In genomic region chr10:33152146-33152545, GRCh38 we compare ENCODE assay signal across 17 cellular contexts.
"Had no signal": no experiment of that assay in that cellular context is flagged by ENCODE, and none has a peak within 500 bp of the region (broad histone marks: within the 10 kb centered on the region; RNA-seq: fewer than 3 reads in every experiment).

No MANE protein-coding gene starts in this region.

- ATAC-seq: activated CD4-positive, CD25-positive, alpha-beta regulatory T cell treated with anti-CD3 and anti-CD28 coated beads, Interleukin-2, amount 50 U/mL, for 24 hours; activated T-cell treated with anti-CD3 and anti-CD28 coated beads, Interleukin-2, amount 50 U/mL, for 72 hours; gastrocnemius medialis; natural killer cell had no signal

- DNase-seq: activated CD4-positive, alpha-beta T cell treated with anti-CD3 and anti-CD28 coated beads, Interleukin-2, amount 50 U/mL, for 4 hours; activated T-cell treated with anti-CD3 and anti-CD28 coated beads, Interleukin-2, amount 50 U/mL, for 72 hours; colonic mucosa; effector CD4-positive, alpha-beta T cell; gastrocnemius medialis; hippocampal formation; kidney glomerular epithelial cell; natural killer cell; sigmoid colon; stimulated activated CD4-positive, alpha-beta T cell treated with anti-CD3 and anti-CD28 coated beads, Interleukin-2, amount 100 ng/mL, for 24 hours; stimulated activated naive CD4-positive, alpha-beta T cell; substantia nigra; trophoblast cell had no signal

- H3K4me1 ChIP-seq: colonic mucosa, gastrocnemius medialis, sigmoid colon had no signal

- H3K27me3 ChIP-seq: cardiac muscle cell, colonic mucosa, sigmoid colon had no signal

- H3K36me3 ChIP-seq: cardiac muscle cell, colonic mucosa, gastrocnemius medialis, prostate gland, sigmoid colon had no signal

- H3K27ac ChIP-seq: cardiac muscle cell, colonic mucosa, gastrocnemius medialis, prostate gland, sigmoid colon had no signal

- H3K4me3 ChIP-seq: cardiac muscle cell, colonic mucosa, gastrocnemius medialis, lung, prostate gland, sigmoid colon had no signal

- H3K9me3 ChIP-seq: colonic mucosa, gastrocnemius medialis, prostate gland had no signal
